Comparison of ENCODE assay signal across 24 cellular contexts in the genomic region with DNA sequence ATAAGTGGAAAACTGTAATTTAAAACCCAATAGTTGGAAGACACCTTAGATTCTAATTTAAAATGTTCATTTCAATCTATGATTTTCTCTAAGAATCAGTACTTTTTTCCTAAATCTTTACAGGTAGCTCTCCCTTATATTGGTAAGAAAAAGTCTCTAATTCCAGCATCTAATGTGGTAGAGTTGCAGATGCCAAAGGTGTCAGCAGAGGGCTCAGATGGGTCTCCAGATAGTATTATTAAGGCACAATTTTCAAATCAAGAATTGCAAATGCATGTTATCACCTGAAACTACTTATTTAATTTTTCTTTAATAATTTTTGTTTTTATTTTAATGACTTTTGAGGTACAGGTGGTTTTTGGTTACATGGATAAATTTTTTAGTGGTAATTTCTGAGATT.
"Had no signal": no experiment of that assay in that cellular context is flagged by ENCODE, and none has a peak within 500 bp of the region (broad histone marks: within the 10 kb centered on the region; RNA-seq: fewer than 3 reads in every experiment).

No MANE protein-coding gene starts in this region.

- H3K4me3 ChIP-seq: esophagus muscularis mucosa, gastrocnemius medialis, left ventricle myocardium inferior, neural progenitor cell, sigmoid colon, smooth muscle cell, testis, uterus had no signal

- DNase-seq: activated CD4-positive, alpha-beta T cell treated with anti-CD3 and anti-CD28 coated beads for 1 hour; activated CD4-positive, alpha-beta T cell treated with anti-CD3 and anti-CD28 coated beads, Interleukin-2, amount 50 U/mL, for 1 hour; activated T-cell treated with anti-CD3 and anti-CD28 coated beads, Interleukin-2, amount 50 U/mL, for 1 hour; aorta; dermis blood vessel endothelial cell; effector CD8-positive, alpha-beta T cell; gastrocnemius medialis; head of caudate nucleus; hypothalamus; left ventricle myocardium inferior; naive thymus-derived CD8-positive, alpha-beta T cell; posterior cingulate gyrus; sigmoid colon; stimulated activated CD4-positive, alpha-beta T cell treated with anti-CD3 and anti-CD28 coated beads, Interleukin-4, amount 100 ng/mL, for 1 hour; stimulated activated naive CD4-positive, alpha-beta T cell; testis; trophoblast cell; uterus; WERI-Rb-1 had no signal

- ATAC-seq: activated naive CD4-positive, alpha-beta T cell treated with anti-CD3 and anti-CD28 coated beads, Interleukin-2, amount 50 U/mL, for 72 hours; activated T-helper 17 cell treated with anti-CD3 and anti-CD28 coated beads, Interleukin-2, amount 50 U/mL, for 72 hours; gastrocnemius medialis; naive thymus-derived CD8-positive, alpha-beta T cell had no signal
